Comparison of ENCODE assay signal across 8 cellular contexts in genomic region chr17:41787021-41787418, GRCh38. TPM values are rescaled to one million over a fixed set of nuclear protein-coding genes. Genes with fewer than 3 reads are reported as not detected.
DNase-seq lines count a peak whose midpoint lies in the region; ATAC-seq, FAIRE-seq and TF ChIP-seq lines count a peak whose summit lies in the region.

No MANE protein-coding gene starts in this region.

- peaks cover 4% of the 10 kb centered on the region for H3F3A ChIP-seq in SK-N-SH (replicated peaks; ENCODE audit: insufficient read depth)

- H3K4me3 ChIP-seq in SK-N-SH (ENCODE audit: low read depth in 2 of 2, low read length in 1 of 2) = no peak overlapping the region; a peak in 1 of 4 replicates
- no peak overlapping the region for H3K4me3 ChIP-seq in hepatocyte
- H3K4me3 ChIP-seq in skin epidermis = no peak overlapping the region

- H3K9me3 ChIP-seq in SK-N-SH = no peaks in the 10 kb centered on the region
- H3K9me3 ChIP-seq in hepatocyte (ENCODE audit: low read depth) = no peaks in the 10 kb centered on the region

- intact Hi-C loops in activated CD4-positive, alpha-beta memory T cell treated with anti-CD3 and anti-CD28 coated beads for 36 hours (cut with micrococcal nuclease) = no loop called here

- DNase-seq in SK-N-SH (no peak), hepatocyte (ENCODE audit: low spot score) (no peak), urothelium cell line (ENCODE audit: low spot score) (no peak), AG08396 (ENCODE audit: low spot score) (no peak), GDM1 (lab: John Stamatoyannopoulos, UW) (no peak)
- DNase-seq in activated CD4-positive, alpha-beta memory T cell treated with anti-CD3 and anti-CD28 coated beads for 36 hours = no peak

- H3K27ac Mint-ChIP-seq in activated CD4-positive, alpha-beta memory T cell treated with anti-CD3 and anti-CD28 coated beads for 36 hours = no peak overlapping the region

- ATAC-seq in SK-N-SH treated with all-trans-retinoic acid at 6 μM for 48 hours = no peak

- 29% methylated on average over 4 of the region's 4 CpGs for WGBS in SK-N-SH (ENCODE audit: low lambda C conversion rate)
- 27% methylated on average over 4 of the region's 4 CpGs for WGBS in hepatocyte (ENCODE audit: low lambda C conversion rate, missing lambda C conversion rate)

- POLR2A ChIA-PET in SK-N-SH (lab: Yijun Ruan, JAX) = interaction anchor here (0.6 to 1.9 kb wide), 10 partner anchors 9 to 99 kb away, joined by 3 to 10 read pairs (median 4); partner anchors contain the start of gene HAP1
- POLR2A ChIA-PET in activated CD4-positive, alpha-beta memory T cell treated with anti-CD3 and anti-CD28 coated beads for 36 hours (lab: Charles Lee) = interaction anchor here (0.9 kb wide), 1 partner anchor 12 kb away, joined by 3 read pairs; no protein-coding TSS in a partner anchor

- no peak for TF ChIP-seq CTCF in SK-N-SH (IDR thresholded peaks at IDR 0.05)
- no peak for TF ChIP-seq CTCF in hepatocyte (IDR thresholded peaks at IDR 0.05; ENCODE audit: poor library complexity)

- CTCF ChIA-PET in SK-N-SH (lab: Yijun Ruan, JAX) = interaction anchor here (0.7 to 4.4 kb wide), 27 partner anchors 9 to 186 kb away, joined by 3 to 45 read pairs (median 6); partner anchors contain the start of genes FKBP10, GAST and P3H4
- CTCF ChIA-PET in activated CD4-positive, alpha-beta memory T cell treated with anti-CD3 and anti-CD28 coated beads for 36 hours (lab: Charles Lee) = interaction anchor here (0.7 to 2.8 kb wide), 11 partner anchors 9 to 217 kb away, joined by 3 to 20 read pairs (median 5); partner anchors contain the start of genes FKBP10, ODAD4 and P3H4

- H3K9me3 Mint-ChIP-seq in activated CD4-positive, alpha-beta memory T cell treated with anti-CD3 and anti-CD28 coated beads for 36 hours = no peaks in the 10 kb centered on the region

- no peak for TF ChIP-seq RAD21 in SK-N-SH (IDR thresholded peaks at IDR 0.05; ENCODE audit: low read length)

- H4K20me1 ChIP-seq in SK-N-SH (ENCODE audit: insufficient read depth) (no peaks in the 10 kb centered on the region), hepatocyte (ENCODE audit: insufficient read depth, poor library complexity, severe bottlenecking) (peaks cover 28% of the 10 kb centered on the region)

- H3K27me3 ChIP-seq in SK-N-SH (ENCODE audit: insufficient read depth) = no peaks in the 10 kb centered on the region
- H3K27me3 ChIP-seq in hepatocyte = no peaks in the 10 kb centered on the region

- H3K36me3 ChIP-seq in SK-N-SH (replicated peaks in 1 of 2; ENCODE audit: control insufficient read depth in 1 of 2, insufficient read depth in 2 of 2, low read length in 1 of 2) (no peaks in the 10 kb centered on the region), hepatocyte (replicated peaks; ENCODE audit: insufficient read depth, low read depth) (no peaks in the 10 kb centered on the region)

- H3K79me2 ChIP-seq in SK-N-SH (ENCODE audit: insufficient read depth) (no peaks in the 10 kb centered on the region), hepatocyte (peaks cover 40% of the 10 kb centered on the region)

- peak overlapping the region; percentile 32 for H3K4me3 Mint-ChIP-seq in activated CD4-positive, alpha-beta memory T cell treated with anti-CD3 and anti-CD28 coated beads for 36 hours

- H3K36me3 Mint-ChIP-seq in activated CD4-positive, alpha-beta memory T cell treated with anti-CD3 and anti-CD28 coated beads for 36 hours = no peaks in the 10 kb centered on the region

- no peak for TF ChIP-seq EP300 in SK-N-SH (IDR thresholded peaks at IDR 0.05; ENCODE audit: borderline replicate concordance in 1 of 2, low read depth in 1 of 2, low read length in 1 of 2)

- H2AFZ ChIP-seq in SK-N-SH (ENCODE audit: low read depth) (no peak overlapping the region), hepatocyte (no peak overlapping the region)

- H3K4me2 ChIP-seq in SK-N-SH (peak overlapping the region; percentile 25; the same call in 1 of the 2 replicates), hepatocyte (peak overlapping the region; percentile 33)

- peaks cover 12% of the 10 kb centered on the region for H3K4me1 Mint-ChIP-seq in activated CD4-positive, alpha-beta memory T cell treated with anti-CD3 and anti-CD28 coated beads for 36 hours (ENCODE audit: low read depth)

- H3K27me3 Mint-ChIP-seq in activated CD4-positive, alpha-beta memory T cell treated with anti-CD3 and anti-CD28 coated beads for 36 hours = peaks cover 15% of the 10 kb centered on the region

- no peaks in the 10 kb centered on the region for H3K9me2 ChIP-seq in SK-N-SH
- H3K9me2 ChIP-seq in hepatocyte (replicated peaks; ENCODE audit: insufficient read depth) = no peaks in the 10 kb centered on the region

- no peak for FAIRE-seq in urothelium cell line (lab: Jason Lieb, UNC)

- peaks cover 10 to 30% of the 10 kb centered on the region in 2 experiments; a peak in 2 of 4 replicates for H3K4me1 ChIP-seq in SK-N-SH (ENCODE audit: control insufficient read depth in 1 of 2, insufficient read depth in 2 of 2, low read depth in 1 of 2, low read length in 1 of 2)
- peaks cover 8% of the 10 kb centered on the region for H3K4me1 ChIP-seq in hepatocyte (ENCODE audit: insufficient read depth)

- H3K27ac ChIP-seq in SK-N-SH (ENCODE audit: low read depth in 2 of 2, low read length in 1 of 2) = no peak overlapping the region
- peak overlapping the region; percentile 75 for H3K27ac ChIP-seq in hepatocyte
- H3K27ac ChIP-seq in skin epidermis = peak overlapping the region in 17 of 21 experiments; percentile 1 to 98 (median 68)

- H3K9ac ChIP-seq in SK-N-SH = no peak overlapping the region

TF ChIP-seq in SK-N-SH, 30 proteins besides CTCF, POLR2A, EP300 and RAD21 (continues in another document):
- TF ChIP-seq MEF2A (IDR thresholded peaks at IDR 0.05; ENCODE audit: borderline replicate concordance, low read depth) (no peak), POLR2AphosphoS5 (IDR thresholded peaks at IDR 0.05; ENCODE audit: low read depth, low read length) (no peak), GATA2 (CRISPR knock-in tag; IDR thresholded peaks at IDR 0.05) (no peak), SIN3A (IDR thresholded peaks at IDR 0.05; ENCODE audit: borderline replicate concordance, low read depth, low read length) (no peak), SMC3 (IDR thresholded peaks at IDR 0.05; ENCODE audit: low read depth, low read length) (no peak), TEAD4 (IDR thresholded peaks at IDR 0.05; ENCODE audit: borderline replicate concordance, insufficient read depth) (no peak)

TF ChIP-seq in SK-N-SH treated with all-trans-retinoic acid at 6 μM for 48 hours, 23 proteins besides CTCF, POLR2A, EP300 and RAD21:
- TF ChIP-seq ISL1 (CRISPR knock-in tag; IDR thresholded peaks at IDR 0.05) = no peak
TF ChIP-seq in SK-N-SH treated with all-trans-retinoic acid at 6 μM for 48 hours: peak in this region for 0.

RNA-seq across cellular contexts. Expression of gene JUP, which starts 0.5 kb away (rescaled TPM):
- polyA plus RNA-seq in SK-N-SH (2012; rRNA removed) (9.3 and 13.0 TPM in 2 replicates), hepatocyte (191 and 214 TPM in 2 replicates)
- polyA plus RNA-seq in SK-N-SH (2012; cell fraction: cytosol; rRNA removed) = 4.0 and 8.5 TPM in 2 replicates
- polyA plus RNA-seq in SK-N-SH (2012; cell fraction: nucleus; rRNA removed) = 12.3 and 16.4 TPM in 2 replicates
- total RNA-seq in activated CD4-positive, alpha-beta memory T cell treated with anti-CD3 and anti-CD28 coated beads for 36 hours = under 1 TPM; 0.12 to 0.29 TPM
- total RNA-seq in hepatocyte = 162 and 209 TPM in 2 replicates

RNA-seq across cellular contexts. Expression of gene P3H4, which starts 24.7 kb away (rescaled TPM):
- 55.5 and 88.3 TPM in 2 replicates for polyA plus RNA-seq in SK-N-SH (2012; rRNA removed)
- 48.3 and 54.1 TPM in 2 replicates for polyA plus RNA-seq in SK-N-SH (2012; cell fraction: cytosol; rRNA removed)
- 32.4 and 41.1 TPM in 2 replicates for polyA plus RNA-seq in SK-N-SH (2012; cell fraction: nucleus; rRNA removed)
- total RNA-seq in activated CD4-positive, alpha-beta memory T cell treated with anti-CD3 and anti-CD28 coated beads for 36 hours = 1 to 10 TPM; 2.5 to 2.9 TPM
- 62.6 and 66.2 TPM in 2 replicates for total RNA-seq in hepatocyte
- 109 and 110 TPM in 2 replicates for polyA plus RNA-seq in hepatocyte

RNA-seq across cellular contexts. Expression of gene FKBP10, which starts 25.8 kb away (rescaled TPM):
- polyA plus RNA-seq in SK-N-SH (2012; rRNA removed) = 360 and 377 TPM in 2 replicates
- polyA plus RNA-seq in SK-N-SH (2012; cell fraction: cytosol; rRNA removed) = 109 and 170 TPM in 2 replicates
- 1,131 and 1,228 TPM in 2 replicates for polyA plus RNA-seq in SK-N-SH (2012; cell fraction: nucleus; rRNA removed)
- total RNA-seq in activated CD4-positive, alpha-beta memory T cell treated with anti-CD3 and anti-CD28 coated beads for 36 hours = 1 to 10 TPM in 1 of 2 experiments, under 1 TPM in 1; 0.76 to 1.4 TPM
- 239 and 290 TPM in 2 replicates for total RNA-seq in hepatocyte
- polyA plus RNA-seq in hepatocyte = 88.0 and 92.0 TPM in 2 replicates

RNA-seq across cellular contexts. Expression of gene NT5C3B, which starts 49.0 kb away (rescaled TPM):
- polyA plus RNA-seq in SK-N-SH (2012; rRNA removed) (87.4 and 98.0 TPM in 2 replicates), hepatocyte (85.1 and 87.8 TPM in 2 replicates)
- polyA plus RNA-seq in SK-N-SH (2012; cell fraction: cytosol; rRNA removed) = 105 and 106 TPM in 2 replicates
- polyA plus RNA-seq in SK-N-SH (2012; cell fraction: nucleus; rRNA removed) = 85.1 and 94.9 TPM in 2 replicates
- 10 to 100 TPM; 29.0 to 29.5 TPM for total RNA-seq in activated CD4-positive, alpha-beta memory T cell treated with anti-CD3 and anti-CD28 coated beads for 36 hours
- total RNA-seq in hepatocyte = 47.7 and 51.8 TPM in 2 replicates

RNA-seq across cellular contexts. Expression of gene KLHL10, which starts 50.6 kb away (rescaled TPM):
- polyA plus RNA-seq in SK-N-SH (2012; rRNA removed) (0.02 and 0.03 TPM in 2 replicates), hepatocyte (not detected in 2 replicates)
- polyA plus RNA-seq in SK-N-SH (2012; cell fraction: cytosol; rRNA removed) = 0.04 and 0.05 TPM in 2 replicates
- 0.30 and 0.42 TPM in 2 replicates for polyA plus RNA-seq in SK-N-SH (2012; cell fraction: nucleus; rRNA removed)
- under 1 TPM; 0.12 to 0.29 TPM for total RNA-seq in activated CD4-positive, alpha-beta memory T cell treated with anti-CD3 and anti-CD28 coated beads for 36 hours
- 0.43 TPM in 1 of 2 replicates, not detected in the other for total RNA-seq in hepatocyte

Comparison
In these comparisons a context has a peak if more than half of its experiments do, and no peak if none do; other contexts are left out.
1. H3K27ac ChIP-seq: peak in hepatocyte (single experiment) and skin epidermis (17 of 21); none in SK-N-SH (0 of 2).
2. RNA of gene JUP, which starts 0.5 kb away (total RNA-seq): 162 to 209 TPM in hepatocyte; 0.12 to 0.29 TPM in activated CD4-positive, alpha-beta memory T cell treated with anti-CD3 and anti-CD28 coated beads for 36 hours; every median in the first group is over 100 times any median in the second.
3. RNA of gene P3H4, which starts 24.7 kb away (total RNA-seq): 62.6 to 66.2 TPM in hepatocyte; 2.5 to 2.9 TPM in activated CD4-positive, alpha-beta memory T cell treated with anti-CD3 and anti-CD28 coated beads for 36 hours; every median in the first group is over 10 times any median in the second.
4. RNA of gene FKBP10, which starts 25.8 kb away (total RNA-seq): 239 to 290 TPM in hepatocyte; 0.76 to 1.4 TPM in activated CD4-positive, alpha-beta memory T cell treated with anti-CD3 and anti-CD28 coated beads for 36 hours; every median in the first group is over 10 times any median in the second.